In genomic region chr5:35001842-35002241, GRCh38 we compare ENCODE assay signal across 8 cellular contexts. TPM values are rescaled to one million over a fixed set of nuclear protein-coding genes. Genes with fewer than 3 reads are reported as not detected.
"Had no signal": no experiment of that assay in that cellular context is flagged by ENCODE, and none has a peak within 500 bp of the region (broad histone marks: within the 10 kb centered on the region; RNA-seq: fewer than 3 reads in every experiment).

No MANE protein-coding gene starts in this region.

- DNase-seq: GM23248, H9, IMR-90, KG1 had no signal

- ATAC-seq: HCT116 had no signal

- H3K27ac Mint-ChIP-seq: H9 had no signal

- H2AFZ ChIP-seq: GM23248 had no signal

- H3K9ac ChIP-seq: GM23248 had no signal

- H3K4me3 Mint-ChIP-seq: H9 had no signal

- H3K27ac ChIP-seq: GM23248 had no signal

- H3K4me3 ChIP-seq: GM23248, K562 had no signal

RNA-seq across cellular contexts. Expression of gene AGXT2, which starts 45.9 kb away (rescaled TPM):
- total RNA-seq: GM23248, H1, H9, HT-29, IMR-90, K562 had no signal
- polyA plus RNA-seq: GM23248, H1, IMR-90, K562 had no signal
